Comparison of ENCODE assay signal across 1 cellular context in genomic region chr3:49171775-49172500, GRCh38.
A peak's percentile ranks its signal among the peaks of the same experiment; 100 is the strongest.
TF ChIP-seq lines count a peak whose summit lies in the region.

No MANE protein-coding gene starts in this region.

TF ChIP-seq in HepG2, 621 proteins besides CTCF, POLR2A, EP300 and RAD21:
- TF ChIP-seq ZBTB3 (CRISPR knock-in tag; IDR thresholded peaks at IDR 0.05; ENCODE audit: borderline replicate concordance, low read depth) (0 out of 2 replicates have a peak, but pooled peaks have one; percentile 2), NFKBIZ (CRISPR knock-in tag; IDR thresholded peaks at IDR 0.05) (peak; percentile 18; the same call in 1 of the 2 replicates), ZSCAN5A (CRISPR knock-in tag; IDR thresholded peaks at IDR 0.05; ENCODE audit: borderline replicate concordance) (0 out of 2 replicates have a peak, but pooled peaks have one; percentile 36), TCF7 (IDR thresholded peaks at IDR 0.05; ENCODE audit: low read depth) (no peak)
TF ChIP-seq in HepG2: peak in this region for 3.
